In genomic region chrX:56557376-56557929, GRCh38 we compare ENCODE assay signal across 33 cellular contexts.
"Had no signal": no experiment of that assay in that cellular context is flagged by ENCODE, and none has a peak within 500 bp of the region (broad histone marks: within the 10 kb centered on the region; RNA-seq: fewer than 3 reads in every experiment).

No MANE protein-coding gene starts in this region.

- FAIRE-seq: TTC549 had no signal

- H3K36me3 ChIP-seq: adrenal gland, brain microvascular endothelial cell, breast epithelium had no signal

- H3K4me1 ChIP-seq: adrenal gland, body of pancreas, breast epithelium had no signal

- H3K27me3 ChIP-seq: adrenal gland, body of pancreas, brain microvascular endothelial cell had no signal

- H3K4me3 ChIP-seq: adrenal gland, body of pancreas, breast epithelium had no signal

- ATAC-seq: activated CD8-positive, alpha-beta T cell treated with anti-CD3 and anti-CD28 coated beads for 36 hours; activated naive CD4-positive, alpha-beta T cell treated with anti-CD3 and anti-CD28 coated beads, Interleukin-2, amount 50 U/mL, for 72 hours; activated T-cell treated with anti-CD3 and anti-CD28 coated beads, Interleukin-2, amount 50 U/mL, for 4 hours; activated T-cell treated with anti-CD3 and anti-CD28 coated beads, Interleukin-2, amount 50 U/mL, for 72 hours; activated T-helper 17 cell treated with anti-CD3 and anti-CD28 coated beads, Interleukin-2, amount 50 U/mL, for 72 hours; body of pancreas had no signal

- H3K27ac ChIP-seq: adrenal gland, body of pancreas, brain microvascular endothelial cell, breast epithelium, VCaP had no signal

- DNase-seq: activated B cell treated with CpG ODN at 0.5 μM for 24 hours; activated CD4-positive, alpha-beta memory T cell treated with anti-CD3 and anti-CD28 coated beads for 36 hours; activated CD4-positive, alpha-beta T cell treated with anti-CD3 and anti-CD28 coated beads for 4 hours; activated CD4-positive, alpha-beta T cell treated with anti-CD3 and anti-CD28 coated beads, Interleukin-2, amount 10 ng/mL, durations not matched to agents 24 days and 14 days; activated CD4-positive, alpha-beta T cell treated with anti-CD3 and anti-CD28 coated beads, Interleukin-2, amount 50 U/mL, for 1 hour; activated CD4-positive, alpha-beta T cell treated with anti-CD3 and anti-CD28 coated beads, Interleukin-2, amount 50 U/mL, for 4 hours; activated CD4-positive, CD25-positive, alpha-beta regulatory T cell treated with anti-CD3 and anti-CD28 coated beads, Interleukin-2, amount 50 U/mL, for 72 hours; activated CD8-positive, alpha-beta memory T cell treated with anti-CD3 and anti-CD28 coated beads, Interleukin-2, amount 50 U/mL, for 4 hours; activated CD8-positive, alpha-beta T cell treated with anti-CD3 and anti-CD28 coated beads for 36 hours; activated effector memory CD4-positive, alpha-beta T cell treated with anti-CD3 and anti-CD28 coated beads, Interleukin-2, amount 50 U/mL, for 16 hours; activated gamma-delta T cell treated with Interleukin-2 at 50 U/mL for 16 hours; activated naive CD4-positive, alpha-beta T cell; activated naive CD4-positive, alpha-beta T cell treated with anti-CD3 and anti-CD28 coated beads for 36 hours; activated naive CD4-positive, alpha-beta T cell treated with anti-CD3 and anti-CD28 coated beads, Interleukin-2, amount 50 U/mL, for 16 hours; activated naive CD8-positive, alpha-beta T cell treated with anti-CD3 and anti-CD28 coated beads for 36 hours; activated T-cell treated with anti-CD3 and anti-CD28 coated beads for 4 hours; activated T-cell treated with anti-CD3 and anti-CD28 coated beads, Interleukin-2, amount 50 U/mL, for 1 hour; activated T-cell treated with anti-CD3 and anti-CD28 coated beads, Interleukin-2, amount 50 U/mL, for 4 hours; activated T-cell treated with anti-CD3 and anti-CD28 coated beads, Interleukin-2, amount 50 U/mL, for 72 hours; adrenal gland; amniotic stem cell; aorta; body of pancreas; brain microvascular endothelial cell; central memory CD4-positive, alpha-beta T cell; T-helper 1 cell; T-helper 2 cell; T-helper 9 cell had no signal

- H3K9me3 ChIP-seq: adrenal gland, body of pancreas, breast epithelium had no signal
